In the genomic region with DNA sequence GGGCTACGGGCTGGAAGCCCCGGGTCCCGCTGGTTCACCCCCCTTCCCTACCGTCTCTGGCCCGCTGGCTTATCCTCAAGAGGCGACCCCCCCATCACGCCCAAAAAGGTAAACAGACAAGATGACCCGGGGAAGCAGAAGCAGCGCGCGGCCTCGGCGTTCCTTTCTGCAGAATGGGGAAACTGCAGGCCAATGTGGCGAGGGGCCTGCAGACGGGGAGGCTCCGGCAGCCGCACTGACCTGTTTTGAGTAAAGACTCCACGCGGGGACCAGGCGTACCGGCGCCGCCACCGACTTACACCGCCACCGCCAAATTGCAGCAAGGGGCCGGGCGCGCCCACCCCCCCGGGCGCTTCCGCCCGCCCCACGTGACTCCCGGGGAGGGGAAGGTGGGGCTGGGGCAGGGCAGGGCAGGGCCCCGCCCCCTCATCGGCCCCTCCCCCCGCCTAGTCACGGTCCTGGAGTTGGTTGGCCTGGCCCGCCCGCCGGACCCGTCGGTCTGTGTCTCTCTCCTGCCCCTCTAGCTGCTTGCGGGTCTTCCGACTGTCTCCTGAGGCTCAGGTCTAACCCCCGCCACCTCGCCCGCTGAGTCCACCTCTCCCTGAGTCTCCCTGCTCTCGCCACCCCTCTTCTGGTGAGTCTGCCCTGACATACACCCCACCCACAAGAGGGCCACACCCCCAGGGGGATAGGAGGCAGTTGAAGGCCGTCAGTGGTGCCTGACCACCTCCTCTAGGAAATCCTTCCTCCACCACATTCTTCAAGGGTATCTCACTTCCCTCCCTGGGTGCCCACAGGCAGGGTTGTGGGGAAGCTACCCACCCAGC, we compare ENCODE assay signal across 1 cellular context.
TF ChIP-seq lines count a peak whose summit lies in the region.

TSS of gene ARAP1 (minus strand) at position 321 of the 827 bp plus-strand sequence. CDS start 25,280 bp downstream, outside the sequence.

TF ChIP-seq in GM12878, 131 proteins besides CTCF, POLR2A, EP300 and RAD21 (continued from another document and continues in another):
- TF ChIP-seq, protein P1, sequence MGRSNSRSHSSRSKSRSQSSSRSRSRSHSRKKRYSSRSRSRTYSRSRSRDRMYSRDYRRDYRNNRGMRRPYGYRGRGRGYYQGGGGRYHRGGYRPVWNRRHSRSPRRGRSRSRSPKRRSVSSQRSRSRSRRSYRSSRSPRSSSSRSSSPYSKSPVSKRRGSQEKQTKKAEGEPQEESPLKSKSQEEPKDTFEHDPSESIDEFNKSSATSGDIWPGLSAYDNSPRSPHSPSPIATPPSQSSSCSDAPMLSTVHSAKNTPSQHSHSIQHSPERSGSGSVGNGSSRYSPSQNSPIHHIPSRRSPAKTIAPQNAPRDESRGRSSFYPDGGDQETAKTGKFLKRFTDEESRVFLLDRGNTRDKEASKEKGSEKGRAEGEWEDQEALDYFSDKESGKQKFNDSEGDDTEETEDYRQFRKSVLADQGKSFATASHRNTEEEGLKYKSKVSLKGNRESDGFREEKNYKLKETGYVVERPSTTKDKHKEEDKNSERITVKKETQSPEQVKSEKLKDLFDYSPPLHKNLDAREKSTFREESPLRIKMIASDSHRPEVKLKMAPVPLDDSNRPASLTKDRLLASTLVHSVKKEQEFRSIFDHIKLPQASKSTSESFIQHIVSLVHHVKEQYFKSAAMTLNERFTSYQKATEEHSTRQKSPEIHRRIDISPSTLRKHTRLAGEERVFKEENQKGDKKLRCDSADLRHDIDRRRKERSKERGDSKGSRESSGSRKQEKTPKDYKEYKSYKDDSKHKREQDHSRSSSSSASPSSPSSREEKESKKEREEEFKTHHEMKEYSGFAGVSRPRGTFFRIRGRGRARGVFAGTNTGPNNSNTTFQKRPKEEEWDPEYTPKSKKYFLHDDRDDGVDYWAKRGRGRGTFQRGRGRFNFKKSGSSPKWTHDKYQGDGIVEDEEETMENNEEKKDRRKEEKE (IDR thresholded peaks at IDR 0.05): no peak
- TF ChIP-seq, protein P2, sequence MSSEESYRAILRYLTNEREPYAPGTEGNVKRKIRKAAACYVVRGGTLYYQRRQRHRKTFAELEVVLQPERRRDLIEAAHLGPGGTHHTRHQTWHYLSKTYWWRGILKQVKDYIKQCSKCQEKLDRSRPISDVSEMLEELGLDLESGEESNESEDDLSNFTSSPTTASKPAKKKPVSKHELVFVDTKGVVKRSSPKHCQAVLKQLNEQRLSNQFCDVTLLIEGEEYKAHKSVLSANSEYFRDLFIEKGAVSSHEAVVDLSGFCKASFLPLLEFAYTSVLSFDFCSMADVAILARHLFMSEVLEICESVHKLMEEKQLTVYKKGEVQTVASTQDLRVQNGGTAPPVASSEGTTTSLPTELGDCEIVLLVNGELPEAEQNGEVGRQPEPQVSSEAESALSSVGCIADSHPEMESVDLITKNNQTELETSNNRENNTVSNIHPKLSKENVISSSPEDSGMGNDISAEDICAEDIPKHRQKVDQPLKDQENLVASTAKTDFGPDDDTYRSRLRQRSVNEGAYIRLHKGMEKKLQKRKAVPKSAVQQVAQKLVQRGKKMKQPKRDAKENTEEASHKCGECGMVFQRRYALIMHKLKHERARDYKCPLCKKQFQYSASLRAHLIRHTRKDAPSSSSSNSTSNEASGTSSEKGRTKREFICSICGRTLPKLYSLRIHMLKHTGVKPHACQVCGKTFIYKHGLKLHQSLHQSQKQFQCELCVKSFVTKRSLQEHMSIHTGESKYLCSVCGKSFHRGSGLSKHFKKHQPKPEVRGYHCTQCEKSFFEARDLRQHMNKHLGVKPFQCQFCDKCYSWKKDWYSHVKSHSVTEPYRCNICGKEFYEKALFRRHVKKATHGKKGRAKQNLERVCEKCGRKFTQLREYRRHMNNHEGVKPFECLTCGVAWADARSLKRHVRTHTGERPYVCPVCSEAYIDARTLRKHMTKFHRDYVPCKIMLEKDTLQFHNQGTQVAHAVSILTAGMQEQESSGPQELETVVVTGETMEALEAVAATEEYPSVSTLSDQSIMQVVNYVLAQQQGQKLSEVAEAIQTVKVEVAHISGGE (CRISPR knock-in tag; IDR thresholded peaks at IDR 0.05): no peak
- TF ChIP-seq MYC (IDR thresholded peaks at IDR 0.05; ENCODE audit: insufficient read depth, insufficient read length, insufficient replicate concordance, low read length, severe bottlenecking) (no peak), PAX8 (IDR thresholded peaks at IDR 0.05) (no peak), MXI1 (IDR thresholded peaks at IDR 0.05; ENCODE audit: low read depth, low read length) (peak; percentile 46; the same call in 1 of the 2 replicates), CBX3 (IDR thresholded peaks at IDR 0.05; ENCODE audit: borderline replicate concordance, low read depth) (no peak), SUPT20H (IDR thresholded peaks at IDR 0.05; ENCODE audit: borderline replicate concordance, control insufficient read depth, low read depth, low read length) (no peak), POLR2AphosphoS5 (IDR thresholded peaks at IDR 0.05; ENCODE audit: low read length) (peak; percentile 37; the same call in 1 of the 2 replicates), BHLHE40 (IDR thresholded peaks at IDR 0.05; ENCODE audit: borderline replicate concordance in 1 of 2, low read depth in 2 of 2, low read length in 1 of 2) (peak; percentile 28 to 84; a peak in 3 of 4 replicates), SIX5 (IDR thresholded peaks at IDR 0.05; ENCODE audit: low read depth, low read length, severe bottlenecking) (no peak), NR2F1 (conservative IDR thresholded peaks at IDR 0.05) (no peak; the same call in none of the 2 replicates), NFIC (IDR thresholded peaks at IDR 0.05; ENCODE audit: low read depth, low read length) (no peak), SMC3 (IDR thresholded peaks at IDR 0.05; ENCODE audit: borderline replicate concordance, low read length) (peak; percentile 12; the same call in 1 of the 2 replicates), CHD1 (IDR thresholded peaks at IDR 0.05; ENCODE audit: low read depth, low read length) (no peak), MEF2B (IDR thresholded peaks at IDR 0.05; ENCODE audit: partially characterized antibody, poor library complexity, severe bottlenecking) (peak; percentile 59), ZNF24 (IDR thresholded peaks at IDR 0.05) (no peak), FOS (IDR thresholded peaks at IDR 0.05; ENCODE audit: borderline replicate concordance, extremely low read depth, insufficient read length) (no peak), GATAD2B (conservative IDR thresholded peaks at IDR 0.05; ENCODE audit: low read depth) (0 out of 2 replicates have a peak, but pooled peaks have one; percentile 67), CEBPB (IDR thresholded peaks at IDR 0.05; ENCODE audit: borderline replicate concordance in 1 of 2, low read depth in 2 of 2, low read length in 2 of 2) (no peak), ASH2L (IDR thresholded peaks at IDR 0.05; ENCODE audit: borderline replicate concordance, low read depth) (no peak), RBBP5 (conservative IDR thresholded peaks at IDR 0.05) (no peak), IKZF2 (IDR thresholded peaks at IDR 0.05) (peak in 1 of 2 experiments; percentile 28; a peak in 1 of 4 replicates), TAF1 (IDR thresholded peaks at IDR 0.05; ENCODE audit: borderline replicate concordance, low read depth, low read length) (no peak), KAT2A (conservative IDR thresholded peaks at IDR 0.05; ENCODE audit: control insufficient read depth, low read depth, low read length) (no peak), CHD4 (IDR thresholded peaks at IDR 0.05) (no peak), ATF3 (IDR thresholded peaks at IDR 0.05; ENCODE audit: borderline replicate concordance, extremely low read depth, low read depth, low read length) (peak; percentile 61; the same call in 1 of the 2 replicates), DPF2 (IDR thresholded peaks at IDR 0.05) (0 out of 2 replicates have a peak, but pooled peaks have one; percentile 36), CBFB (IDR thresholded peaks at IDR 0.05; ENCODE audit: low read depth) (peak; percentile 21; the same call in 1 of the 2 replicates), MTA3 (IDR thresholded peaks at IDR 0.05; ENCODE audit: borderline replicate concordance, low read length) (no peak), FOXK2 (IDR thresholded peaks at IDR 0.05) (peak; percentile 62; the same call in 1 of the 2 replicates), ZNF217 (IDR thresholded peaks at IDR 0.05) (peak; percentile 58; the same call in 1 of the 2 replicates), SMAD5 (IDR thresholded peaks at IDR 0.05; ENCODE audit: low read depth) (no peak), ZNF274 (IDR thresholded peaks at IDR 0.05; ENCODE audit: insufficient read depth, insufficient read length) (no peak), JUNB (IDR thresholded peaks at IDR 0.05) (no peak), CHD2 (IDR thresholded peaks at IDR 0.05; ENCODE audit: borderline replicate concordance, low read depth, low read length) (0 out of 2 replicates have a peak, but pooled peaks have one; percentile 12)
- TF ChIP-seq, protein P3, sequence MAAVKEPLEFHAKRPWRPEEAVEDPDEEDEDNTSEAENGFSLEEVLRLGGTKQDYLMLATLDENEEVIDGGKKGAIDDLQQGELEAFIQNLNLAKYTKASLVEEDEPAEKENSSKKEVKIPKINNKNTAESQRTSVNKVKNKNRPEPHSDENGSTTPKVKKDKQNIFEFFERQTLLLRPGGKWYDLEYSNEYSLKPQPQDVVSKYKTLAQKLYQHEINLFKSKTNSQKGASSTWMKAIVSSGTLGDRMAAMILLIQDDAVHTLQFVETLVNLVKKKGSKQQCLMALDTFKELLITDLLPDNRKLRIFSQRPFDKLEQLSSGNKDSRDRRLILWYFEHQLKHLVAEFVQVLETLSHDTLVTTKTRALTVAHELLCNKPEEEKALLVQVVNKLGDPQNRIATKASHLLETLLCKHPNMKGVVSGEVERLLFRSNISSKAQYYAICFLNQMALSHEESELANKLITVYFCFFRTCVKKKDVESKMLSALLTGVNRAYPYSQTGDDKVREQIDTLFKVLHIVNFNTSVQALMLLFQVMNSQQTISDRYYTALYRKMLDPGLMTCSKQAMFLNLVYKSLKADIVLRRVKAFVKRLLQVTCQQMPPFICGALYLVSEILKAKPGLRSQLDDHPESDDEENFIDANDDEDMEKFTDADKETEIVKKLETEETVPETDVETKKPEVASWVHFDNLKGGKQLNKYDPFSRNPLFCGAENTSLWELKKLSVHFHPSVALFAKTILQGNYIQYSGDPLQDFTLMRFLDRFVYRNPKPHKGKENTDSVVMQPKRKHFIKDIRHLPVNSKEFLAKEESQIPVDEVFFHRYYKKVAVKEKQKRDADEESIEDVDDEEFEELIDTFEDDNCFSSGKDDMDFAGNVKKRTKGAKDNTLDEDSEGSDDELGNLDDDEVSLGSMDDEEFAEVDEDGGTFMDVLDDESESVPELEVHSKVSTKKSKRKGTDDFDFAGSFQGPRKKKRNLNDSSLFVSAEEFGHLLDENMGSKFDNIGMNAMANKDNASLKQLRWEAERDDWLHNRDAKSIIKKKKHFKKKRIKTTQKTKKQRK (IDR thresholded peaks at IDR 0.05; ENCODE audit: low read depth, low read length): no peak
- TF ChIP-seq, protein P4, sequence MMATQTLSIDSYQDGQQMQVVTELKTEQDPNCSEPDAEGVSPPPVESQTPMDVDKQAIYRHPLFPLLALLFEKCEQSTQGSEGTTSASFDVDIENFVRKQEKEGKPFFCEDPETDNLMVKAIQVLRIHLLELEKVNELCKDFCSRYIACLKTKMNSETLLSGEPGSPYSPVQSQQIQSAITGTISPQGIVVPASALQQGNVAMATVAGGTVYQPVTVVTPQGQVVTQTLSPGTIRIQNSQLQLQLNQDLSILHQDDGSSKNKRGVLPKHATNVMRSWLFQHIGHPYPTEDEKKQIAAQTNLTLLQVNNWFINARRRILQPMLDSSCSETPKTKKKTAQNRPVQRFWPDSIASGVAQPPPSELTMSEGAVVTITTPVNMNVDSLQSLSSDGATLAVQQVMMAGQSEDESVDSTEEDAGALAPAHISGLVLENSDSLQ (IDR thresholded peaks at IDR 0.05): peak; percentile 46; the same call in 1 of the 2 replicates
- TF ChIP-seq, protein P5, sequence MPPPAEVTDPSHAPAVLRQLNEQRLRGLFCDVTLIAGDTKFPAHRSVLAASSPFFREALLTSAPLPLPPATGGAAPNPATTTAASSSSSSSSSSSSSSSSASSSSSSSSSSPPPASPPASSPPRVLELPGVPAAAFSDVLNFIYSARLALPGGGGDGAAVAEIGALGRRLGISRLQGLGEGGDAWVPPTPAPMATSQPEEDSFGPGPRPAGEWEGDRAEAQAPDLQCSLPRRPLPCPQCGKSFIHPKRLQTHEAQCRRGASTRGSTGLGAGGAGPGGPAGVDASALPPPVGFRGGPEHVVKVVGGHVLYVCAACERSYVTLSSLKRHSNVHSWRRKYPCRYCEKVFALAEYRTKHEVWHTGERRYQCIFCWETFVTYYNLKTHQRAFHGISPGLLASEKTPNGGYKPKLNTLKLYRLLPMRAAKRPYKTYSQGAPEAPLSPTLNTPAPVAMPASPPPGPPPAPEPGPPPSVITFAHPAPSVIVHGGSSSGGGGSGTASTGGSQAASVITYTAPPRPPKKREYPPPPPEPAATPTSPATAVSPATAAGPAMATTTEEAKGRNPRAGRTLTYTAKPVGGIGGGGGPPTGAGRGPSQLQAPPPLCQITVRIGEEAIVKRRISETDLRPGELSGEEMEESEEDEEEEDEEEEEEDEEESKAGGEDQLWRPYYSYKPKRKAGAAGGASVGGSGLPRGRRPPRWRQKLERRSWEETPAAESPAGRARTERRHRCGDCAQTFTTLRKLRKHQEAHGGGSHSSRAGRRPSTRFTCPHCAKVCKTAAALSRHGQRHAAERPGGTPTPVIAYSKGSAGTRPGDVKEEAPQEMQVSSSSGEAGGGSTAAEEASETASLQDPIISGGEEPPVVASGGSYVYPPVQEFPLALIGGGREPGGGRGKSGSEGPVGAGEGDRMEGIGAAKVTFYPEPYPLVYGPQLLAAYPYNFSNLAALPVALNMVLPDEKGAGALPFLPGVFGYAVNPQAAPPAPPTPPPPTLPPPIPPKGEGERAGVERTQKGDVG (CRISPR knock-in tag; IDR thresholded peaks at IDR 0.05): no peak
